ENCODE assay signal across 1 cellular context in genomic region chr22:29345932-29346331, GRCh38.
TF ChIP-seq lines count a peak whose summit lies in the region.

No MANE protein-coding gene starts in this region.

TF ChIP-seq in IMR-90, 13 proteins besides CTCF, POLR2A, EP300 and RAD21:
- TF ChIP-seq MAZ (IDR thresholded peaks at IDR 0.05; ENCODE audit: borderline replicate concordance, low read depth, low read length) (no peak), SMC3 (IDR thresholded peaks at IDR 0.05; ENCODE audit: low read depth, low read length) (no peak), NFE2L2 (IDR thresholded peaks at IDR 0.05; ENCODE audit: low read depth, low read length) (no peak), MAFK (IDR thresholded peaks at IDR 0.05; ENCODE audit: low read depth, low read length) (no peak), ELK1 (IDR thresholded peaks at IDR 0.05; ENCODE audit: borderline replicate concordance, low read depth, low read length) (no peak), CEBPB (IDR thresholded peaks at IDR 0.05; ENCODE audit: low read depth, low read length) (no peak), MXI1 (IDR thresholded peaks at IDR 0.05; ENCODE audit: borderline replicate concordance, low read depth, low read length) (no peak), CHD1 (IDR thresholded peaks at IDR 0.05; ENCODE audit: low read depth, low read length) (no peak), BHLHE40 (IDR thresholded peaks at IDR 0.05; ENCODE audit: low read depth, low read length) (no peak), RCOR1 (IDR thresholded peaks at IDR 0.05; ENCODE audit: insufficient replicate concordance, low read length) (no peak), USF2 (IDR thresholded peaks at IDR 0.05; ENCODE audit: low read depth, low read length) (no peak), FOS (IDR thresholded peaks at IDR 0.05; ENCODE audit: low read depth, low read length) (no peak), RFX5 (IDR thresholded peaks at IDR 0.05; ENCODE audit: low read depth, low read length) (no peak)
